18 cellular contexts compared by ENCODE assay signal in the genomic region with DNA sequence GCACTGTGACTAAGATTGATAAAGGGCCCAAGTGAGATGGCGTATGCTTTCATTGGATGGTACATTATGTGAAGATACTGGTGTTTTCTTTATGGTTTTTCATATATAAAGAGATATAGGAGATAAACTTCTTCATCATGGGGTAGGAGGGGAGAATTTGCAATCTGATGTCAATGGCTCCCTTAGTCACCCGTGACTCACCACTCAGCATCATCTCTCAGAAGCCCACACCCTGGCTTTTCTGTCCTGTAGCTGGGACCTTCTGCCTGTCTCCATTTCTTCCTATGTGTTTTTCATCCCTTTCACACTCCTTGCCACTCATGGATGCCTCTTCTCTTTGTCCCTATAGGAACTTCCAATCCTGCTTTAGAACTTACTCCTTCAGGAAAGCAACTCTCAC.
DNase-seq lines count a peak whose midpoint lies in the region; ATAC-seq and TF ChIP-seq lines count a peak whose summit lies in the region.
"Had no signal": no experiment of that assay in that cellular context is flagged by ENCODE, and none has a peak within 500 bp of the region (broad histone marks: within the 10 kb centered on the region; RNA-seq: fewer than 3 reads in every experiment).

No MANE protein-coding gene starts in this region.

- intact Hi-C loops in activated T-helper 2 cell treated with anti-CD3 and anti-CD28 coated beads, Interferon-gamma antibody, Interleukin-2, Interleukin-4, amounts not matched to agents 10 μg/mL and 5 μg/mL and 100 μg/mL, durations not matched to agents 14 hours and 24 hours and 36 hours (cut with micrococcal nuclease), result no loop called here

- DNase-seq in AG20443 (ENCODE audit: low spot score) (peak; percentile 22), HT1080 (ENCODE audit: low read depth) (peak; percentile 59), foreskin fibroblast (peak; percentile 68 to 89), endodermal cell (no peak), SK-N-SH (no peak), NCI-H446 (lab: John Stamatoyannopoulos, UW) (no peak)
- no peak for DNase-seq in activated T-helper 2 cell treated with anti-CD3 and anti-CD28 coated beads, Interferon-gamma antibody, Interleukin-2, Interleukin-4, amounts not matched to agents 10 μg/mL and 5 μg/mL and 100 μg/mL, durations not matched to agents 14 hours and 24 hours and 36 hours (ENCODE audit: low spot score)
- DNase-seq: CD4-positive, alpha-beta T cell; DMS79; HFFc6; NCI-H1092; NCI-H1930; NCI-H2171 treated with DMSO at 0.1 percent for 48 hours; NCI-H510A; Peyer's patch; SHP77 treated with DMSO at 0.1 percent for 48 hours had no signal

- H3K27me3 ChIP-seq in endodermal cell (ENCODE audit: control insufficient read depth, insufficient read depth, low read length, poor library complexity, severe bottlenecking) (no peaks in the 10 kb centered on the region), SK-N-SH (ENCODE audit: insufficient read depth) (no peaks in the 10 kb centered on the region)
- H3K27me3 ChIP-seq: Peyer's patch had no signal

- TF ChIP-seq CTCF in foreskin fibroblast (IDR thresholded peaks at IDR 0.05; ENCODE audit: low read depth, low read length) (no peak), endodermal cell (conservative IDR thresholded peaks at IDR 0.05) (no peak), SK-N-SH (IDR thresholded peaks at IDR 0.05) (no peak)

- H3K79me2 ChIP-seq in SK-N-SH (ENCODE audit: insufficient read depth), result no peaks in the 10 kb centered on the region

- no peaks in the 10 kb centered on the region for H3K36me3 Mint-ChIP-seq in activated T-helper 2 cell treated with anti-CD3 and anti-CD28 coated beads, Interferon-gamma antibody, Interleukin-2, Interleukin-4, amounts not matched to agents 10 μg/mL and 5 μg/mL and 100 μg/mL, durations not matched to agents 14 hours and 24 hours and 36 hours (ENCODE audit: low read depth)
- H3K36me3 Mint-ChIP-seq in endodermal cell (ENCODE audit: low read depth), result no peaks in the 10 kb centered on the region

- H3K4me1 Mint-ChIP-seq in activated T-helper 2 cell treated with anti-CD3 and anti-CD28 coated beads, Interferon-gamma antibody, Interleukin-2, Interleukin-4, amounts not matched to agents 10 μg/mL and 5 μg/mL and 100 μg/mL, durations not matched to agents 14 hours and 24 hours and 36 hours (ENCODE audit: low read depth), result no peaks in the 10 kb centered on the region
- H3K4me1 Mint-ChIP-seq in endodermal cell, result peaks cover 16% of the 10 kb centered on the region
- H3K4me1 Mint-ChIP-seq: B cell had no signal

- H3K4me3 ChIP-seq in foreskin fibroblast (ENCODE audit: low read depth in 1 of 2, low read length in 2 of 2), result no peak overlapping the region
- no peak overlapping the region for H3K4me3 ChIP-seq in endodermal cell (ENCODE audit: low read length)
- H3K4me3 ChIP-seq in SK-N-SH (ENCODE audit: low read depth in 2 of 2, low read length in 1 of 2), result no peak overlapping the region
- H3K4me3 ChIP-seq: Peyer's patch had no signal

- H3K4me2 ChIP-seq in SK-N-SH, result no peak overlapping the region

- no peak overlapping the region for H2AFZ ChIP-seq in SK-N-SH (ENCODE audit: low read depth)

- H3K9ac ChIP-seq in endodermal cell (ENCODE audit: extremely low read depth, low read length, poor library complexity, severe bottlenecking) (no peak overlapping the region), SK-N-SH (no peak overlapping the region)

- H4K20me1 ChIP-seq in SK-N-SH (ENCODE audit: insufficient read depth), result no peaks in the 10 kb centered on the region

- no peaks in the 10 kb centered on the region for H3K36me3 ChIP-seq in endodermal cell (ENCODE audit: control insufficient read depth, insufficient read depth, low read length)
- H3K36me3 ChIP-seq in SK-N-SH (replicated peaks in 1 of 2; ENCODE audit: control insufficient read depth in 1 of 2, insufficient read depth in 2 of 2, low read length in 1 of 2), result no peaks in the 10 kb centered on the region
- H3K36me3 ChIP-seq: Peyer's patch had no signal

- H3K27ac ChIP-seq in endodermal cell (ENCODE audit: low read depth, low read length) (no peak overlapping the region), SK-N-SH (ENCODE audit: low read depth in 2 of 2, low read length in 1 of 2) (no peak overlapping the region)
- H3K27ac ChIP-seq: Peyer's patch had no signal

- CTCF ChIA-PET in SK-N-SH (lab: Yijun Ruan, JAX), result interaction anchor here (1.3 kb wide), 1 partner anchor 70 kb away, joined by 3 read pairs; no protein-coding TSS in a partner anchor

- no peak overlapping the region for H3K27ac Mint-ChIP-seq in activated T-helper 2 cell treated with anti-CD3 and anti-CD28 coated beads, Interferon-gamma antibody, Interleukin-2, Interleukin-4, amounts not matched to agents 10 μg/mL and 5 μg/mL and 100 μg/mL, durations not matched to agents 14 hours and 24 hours and 36 hours
- H3K27ac Mint-ChIP-seq in endodermal cell, result no peak overlapping the region
- H3K27ac Mint-ChIP-seq: B cell; CD4-positive, alpha-beta T cell; HFFc6 had no signal

- no peaks in the 10 kb centered on the region for H3K9me2 ChIP-seq in SK-N-SH

- peak overlapping the region; percentile 13 for H3K4me3 Mint-ChIP-seq in activated T-helper 2 cell treated with anti-CD3 and anti-CD28 coated beads, Interferon-gamma antibody, Interleukin-2, Interleukin-4, amounts not matched to agents 10 μg/mL and 5 μg/mL and 100 μg/mL, durations not matched to agents 14 hours and 24 hours and 36 hours (ENCODE audit: low read depth)
- H3K4me3 Mint-ChIP-seq in endodermal cell, result no peak overlapping the region
- H3K4me3 Mint-ChIP-seq: B cell; CD4-positive, alpha-beta T cell; HFFc6 had no signal

- no peaks in the 10 kb centered on the region for H3F3A ChIP-seq in SK-N-SH (replicated peaks; ENCODE audit: insufficient read depth)

- no peaks in the 10 kb centered on the region for H3K9me3 ChIP-seq in endodermal cell (ENCODE audit: control insufficient read depth, low read length)
- no peaks in the 10 kb centered on the region for H3K9me3 ChIP-seq in SK-N-SH
- H3K9me3 ChIP-seq: Peyer's patch had no signal

- no peaks in the 10 kb centered on the region for H3K9me3 Mint-ChIP-seq in activated T-helper 2 cell treated with anti-CD3 and anti-CD28 coated beads, Interferon-gamma antibody, Interleukin-2, Interleukin-4, amounts not matched to agents 10 μg/mL and 5 μg/mL and 100 μg/mL, durations not matched to agents 14 hours and 24 hours and 36 hours
- no peaks in the 10 kb centered on the region for H3K9me3 Mint-ChIP-seq in endodermal cell
- H3K9me3 Mint-ChIP-seq: HFFc6 had no signal

- H3K4me1 ChIP-seq in endodermal cell (ENCODE audit: control insufficient read depth, insufficient read depth, low read length) (peaks cover 14% of the 10 kb centered on the region), SK-N-SH (ENCODE audit: control insufficient read depth in 1 of 2, insufficient read depth in 2 of 2, low read depth in 1 of 2, low read length in 1 of 2) (peaks cover 0 to 5% of the 10 kb centered on the region in 2 experiments; a peak in 3 of 4 replicates)

- 96% methylated on average over 2 of the region's 2 CpGs; no CpG with 5 or more reads in 1 of the 2 experiments for WGBS in endodermal cell (ENCODE audit: insufficient coverage in 1 of 2, insufficient read length in 1 of 2), 2 experiments
- WGBS in SK-N-SH (ENCODE audit: low lambda C conversion rate), result 59% methylated on average over 2 of the region's 2 CpGs

- no peaks in the 10 kb centered on the region for H3K27me3 Mint-ChIP-seq in activated T-helper 2 cell treated with anti-CD3 and anti-CD28 coated beads, Interferon-gamma antibody, Interleukin-2, Interleukin-4, amounts not matched to agents 10 μg/mL and 5 μg/mL and 100 μg/mL, durations not matched to agents 14 hours and 24 hours and 36 hours (ENCODE audit: low read depth)
- H3K27me3 Mint-ChIP-seq in endodermal cell (ENCODE audit: insufficient read depth), result no peaks in the 10 kb centered on the region
- H3K27me3 Mint-ChIP-seq: B cell; CD4-positive, alpha-beta T cell had no signal

- no peak for TF ChIP-seq RAD21 in SK-N-SH (IDR thresholded peaks at IDR 0.05; ENCODE audit: low read length)

- ATAC-seq in GM19351 (IDR thresholded peaks at IDR 0.05; ENCODE audit: unreplicated experiment), result no peak

- no peak for TF ChIP-seq EP300 in SK-N-SH (IDR thresholded peaks at IDR 0.05; ENCODE audit: borderline replicate concordance in 1 of 2, low read depth in 1 of 2, low read length in 1 of 2)

- POLR2A ChIA-PET in SK-N-SH (lab: Yijun Ruan, JAX), result interaction anchor here (0.6 kb wide), 1 partner anchor 375 kb away, joined by 4 read pairs; no protein-coding TSS in a partner anchor

TF ChIP-seq in SK-N-SH, 30 proteins besides CTCF, POLR2A, EP300 and RAD21 (continues in another document):
- TF ChIP-seq, protein P1, sequence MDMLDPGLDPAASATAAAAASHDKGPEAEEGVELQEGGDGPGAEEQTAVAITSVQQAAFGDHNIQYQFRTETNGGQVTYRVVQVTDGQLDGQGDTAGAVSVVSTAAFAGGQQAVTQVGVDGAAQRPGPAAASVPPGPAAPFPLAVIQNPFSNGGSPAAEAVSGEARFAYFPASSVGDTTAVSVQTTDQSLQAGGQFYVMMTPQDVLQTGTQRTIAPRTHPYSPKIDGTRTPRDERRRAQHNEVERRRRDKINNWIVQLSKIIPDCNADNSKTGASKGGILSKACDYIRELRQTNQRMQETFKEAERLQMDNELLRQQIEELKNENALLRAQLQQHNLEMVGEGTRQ (IDR thresholded peaks at IDR 0.05; ENCODE audit: borderline replicate concordance, low read depth, low read length), result no peak
- TF ChIP-seq FOXM1 (IDR thresholded peaks at IDR 0.05; ENCODE audit: low read depth) (no peak), RCOR1 (IDR thresholded peaks at IDR 0.05; ENCODE audit: low read length) (no peak), SMC3 (IDR thresholded peaks at IDR 0.05; ENCODE audit: low read depth, low read length) (no peak), GABPA (IDR thresholded peaks at IDR 0.05; ENCODE audit: low read depth) (no peak), GATA2 (CRISPR knock-in tag; IDR thresholded peaks at IDR 0.05) (no peak)

Comparison
In these comparisons a context has a peak if more than half of its experiments do, and no peak if none do; other contexts are left out.
1. DNase-seq: peak in AG20443 (single experiment), HT1080 (single experiment) and foreskin fibroblast (2 of 2); none in activated T-helper 2 cell treated with anti-CD3 and anti-CD28 coated beads, Interferon-gamma antibody, Interleukin-2, Interleukin-4, amounts not matched to agents 10 μg/mL and 5 μg/mL and 100 μg/mL, durations not matched to agents 14 hours and 24 hours and 36 hours (single experiment), endodermal cell (single experiment), SK-N-SH (single experiment) and NCI-H446 (0 of 2).